ENCODE assay signal across 30 cellular contexts in the genomic region with DNA sequence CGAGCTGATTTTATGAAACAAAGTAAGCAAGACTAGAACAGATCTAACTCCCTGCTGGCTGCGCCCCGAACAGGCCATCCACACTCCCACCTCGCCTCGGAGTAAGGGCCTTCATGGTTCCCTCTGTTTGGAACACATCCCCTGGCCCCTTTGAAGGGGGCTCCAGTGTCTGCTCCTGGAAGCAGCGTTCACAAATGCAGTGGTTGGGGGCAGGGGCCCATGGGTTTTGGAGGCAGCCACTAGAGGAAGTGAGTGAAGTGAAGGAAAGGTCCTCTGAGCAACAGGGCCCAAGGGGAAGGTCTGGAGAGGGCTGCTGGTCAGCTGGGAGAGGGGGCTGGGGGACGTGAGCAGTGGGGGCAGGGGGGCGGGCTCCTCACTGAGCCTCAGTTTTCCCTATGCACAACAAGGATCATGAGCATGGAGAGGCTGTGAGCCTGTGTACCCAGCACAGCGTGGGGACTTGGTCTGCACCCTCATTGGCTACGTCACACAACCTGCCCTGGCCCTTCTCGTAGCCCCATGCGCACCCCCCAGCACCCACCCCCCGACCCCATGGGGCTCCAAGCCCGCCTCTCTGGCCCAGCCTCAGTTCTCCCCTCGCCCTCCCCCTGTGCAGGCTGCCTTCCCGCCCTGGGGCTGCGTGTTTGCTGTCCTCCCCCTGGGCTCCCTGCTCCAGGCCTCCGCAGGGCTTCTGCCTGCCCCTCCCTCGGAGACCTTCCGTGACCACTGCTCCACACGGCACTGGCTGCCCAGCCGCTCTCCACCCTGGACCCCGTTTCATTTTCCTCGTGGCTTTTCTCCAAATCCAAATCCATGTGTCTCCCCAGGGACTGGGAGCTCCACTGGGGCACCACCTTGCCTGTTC. TPM values are rescaled to one million over a fixed set of nuclear protein-coding genes. Genes with fewer than 3 reads are reported as not detected.
DNase-seq lines count a peak whose midpoint lies in the region; ATAC-seq and TF ChIP-seq lines count a peak whose summit lies in the region.
"Had no signal": no experiment of that assay in that cellular context is flagged by ENCODE, and none has a peak within 500 bp of the region (broad histone marks: within the 10 kb centered on the region; RNA-seq: fewer than 3 reads in every experiment).

No MANE protein-coding gene starts in this region.

- peaks cover 6% of the 10 kb centered on the region for H3K27me3 Mint-ChIP-seq in neural progenitor cell (ENCODE audit: insufficient read depth, low read depth)

- peaks cover 4% of the 10 kb centered on the region for H3K9me3 Mint-ChIP-seq in neural progenitor cell
- H3K9me3 Mint-ChIP-seq: activated CD4-positive, alpha-beta T cell treated with anti-CD3 and anti-CD28 coated beads, Interleukin-2, amount 10 ng/mL, durations not matched to agents 24 days and 14 days; natural killer cell treated with Interleukin-12 subunit alpha and Interleukin-12 subunit beta and Interleukin-15 and Interleukin-18, amount 100 ng/mL, for 72 hours had no signal

- TF ChIP-seq CTCF in cardiac muscle cell (IDR thresholded peaks at IDR 0.05; ENCODE audit: low read depth, low read length) (no peak), esophagus muscularis mucosa (IDR thresholded peaks at IDR 0.05) (no peak), neural progenitor cell (IDR thresholded peaks at IDR 0.05) (no peak), tibial nerve (IDR thresholded peaks at IDR 0.05) (no peak)

- peaks cover 16% of the 10 kb centered on the region for H3K4me1 Mint-ChIP-seq in neural progenitor cell
- H3K4me1 Mint-ChIP-seq: activated CD4-positive, alpha-beta T cell treated with anti-CD3 and anti-CD28 coated beads, Interleukin-2, amount 10 ng/mL, durations not matched to agents 24 days and 14 days; immature natural killer cell had no signal

- H3K4me2 ChIP-seq in neural progenitor cell: no peak overlapping the region
- H3K4me2 ChIP-seq: SK-N-SH had no signal

- peak overlapping the region; percentile 44 for H3K27ac ChIP-seq in cardiac muscle cell
- peak overlapping the region in 3 of 4 donors; percentile 10 to 58 (median 34) for H3K27ac ChIP-seq in esophagus muscularis mucosa (replicated peaks in 1 of 4)
- no peak overlapping the region for H3K27ac ChIP-seq in neural progenitor cell
- H3K27ac ChIP-seq in tibial nerve: peak overlapping the region; percentile 83 to 98 (median 93)
- H3K27ac ChIP-seq: 22Rv1, prostate gland, RWPE1 had no signal

- TF ChIP-seq POLR2A in esophagus muscularis mucosa (IDR thresholded peaks at IDR 0.05; ENCODE audit: low read depth): no peak
- TF ChIP-seq POLR2A in tibial nerve (IDR thresholded peaks at IDR 0.05): no peak

- H2AFZ ChIP-seq in neural progenitor cell (replicated peaks): peak overlapping the region; percentile 68

- H3K36me3 ChIP-seq in cardiac muscle cell (no peaks in the 10 kb centered on the region), esophagus muscularis mucosa (no peaks in the 10 kb centered on the region), neural progenitor cell (no peaks in the 10 kb centered on the region), tibial nerve (no peaks in the 10 kb centered on the region)
- H3K36me3 ChIP-seq: left ventricle myocardium inferior, prostate gland, stomach had no signal

- H3K4me1 ChIP-seq in cardiac muscle cell (ENCODE audit: low read depth) (peaks cover 45% of the 10 kb centered on the region), esophagus muscularis mucosa (peaks cover 6 to 33% (median 27%) of the 10 kb centered on the region in 4 donors), neural progenitor cell (peaks cover 16% of the 10 kb centered on the region), tibial nerve (peaks cover 0 to 71% (median 55%) of the 10 kb centered on the region in 4 donors)
- H3K4me1 ChIP-seq: prostate gland had no signal

- H3K9ac ChIP-seq in neural progenitor cell: no peak overlapping the region
- H3K9ac ChIP-seq: SK-N-SH had no signal

- TF ChIP-seq EP300 in esophagus muscularis mucosa (IDR thresholded peaks at IDR 0.05) (no peak), tibial nerve (IDR thresholded peaks at IDR 0.05) (no peak)

- no peaks in the 10 kb centered on the region for H3K79me2 ChIP-seq in neural progenitor cell (ENCODE audit: low read depth)

- intact Hi-C loops in Right ventricle myocardium superior (cut with DNase I): no loop called here
- intact Hi-C loops in esophagus muscularis mucosa (cut with DNase I): no loop called here

- no peak overlapping the region for H3K4me3 ChIP-seq in cardiac muscle cell
- peak overlapping the region in 2 of 4 donors; percentile 16 to 18 for H3K4me3 ChIP-seq in esophagus muscularis mucosa
- no peak overlapping the region for H3K4me3 ChIP-seq in neural progenitor cell
- H3K4me3 ChIP-seq in tibial nerve: peak overlapping the region in 3 of 4 donors; percentile 18 to 31 (median 29)
- H3K4me3 ChIP-seq: left ventricle myocardium inferior, prostate gland, stomach had no signal

- H3K36me3 Mint-ChIP-seq in neural progenitor cell: no peaks in the 10 kb centered on the region
- H3K36me3 Mint-ChIP-seq: activated naive CD8-positive, alpha-beta T cell; CD8-positive, alpha-beta T cell; immature natural killer cell; natural killer cell treated with Interleukin-12 subunit alpha and Interleukin-12 subunit beta and Interleukin-15 and Interleukin-18, amount 100 ng/mL, for 72 hours had no signal

- H3K27me3 ChIP-seq in cardiac muscle cell (no peaks in the 10 kb centered on the region), esophagus muscularis mucosa (peaks cover 0 to 39% (median 2%) of the 10 kb centered on the region in 4 donors), neural progenitor cell (no peaks in the 10 kb centered on the region), tibial nerve (no peaks in the 10 kb centered on the region)

- no peak for DNase-seq in cardiac muscle cell (ENCODE audit: low read depth in 1 of 2, low spot score in 1 of 2)
- DNase-seq in Right ventricle myocardium superior: no peak
- no peak for DNase-seq in esophagus muscularis mucosa (ENCODE audit: extremely low spot score)
- DNase-seq in neural progenitor cell (ENCODE audit: low spot score): no peak
- no peak for DNase-seq in tibial nerve (ENCODE audit: low spot score in 2 of 2)
- no peak for DNase-seq in activated gamma-delta T cell treated with Interleukin-2 at 50 U/mL for 16 hours
- no peak for DNase-seq in GOT3 (lab: John Stamatoyannopoulos, UW)
- DNase-seq: activated CD4-positive, alpha-beta T cell treated with anti-CD3 and anti-CD28 coated beads, Interleukin-2, amount 10 ng/mL, durations not matched to agents 24 days and 14 days; CD8-positive, alpha-beta T cell; DMS53; effector CD4-positive, alpha-beta T cell; foreskin fibroblast; HCEC 1CT; immature natural killer cell; left ventricle myocardium inferior; NCI-H1105; NCI-H2029 treated with DMSO at 0.1 percent for 48 hours; NCI-H226; NCI-H748 treated with DMSO at 0.1 percent for 48 hours; SK-N-SH; stomach; T-helper 2 cell had no signal

- H3F3A ChIP-seq in neural progenitor cell (ENCODE audit: low read depth): no peaks in the 10 kb centered on the region

- WGBS in esophagus muscularis mucosa: 60% methylated on average over 16 of the region's 24 CpGs
- WGBS in tibial nerve, 2 donors: 32 to 43% methylated on average over 21 to 22 of the region's 24 CpGs

- H3K9me3 ChIP-seq in cardiac muscle cell (ENCODE audit: low read depth) (no peaks in the 10 kb centered on the region), esophagus muscularis mucosa (peaks cover 0 to 5% (median 1%) of the 10 kb centered on the region in 4 donors), neural progenitor cell (ENCODE audit: low read depth) (no peaks in the 10 kb centered on the region), tibial nerve (no peaks in the 10 kb centered on the region)
- H3K9me3 ChIP-seq: prostate gland, SK-N-SH, stomach had no signal

- peak overlapping the region; percentile 60 for H3K27ac Mint-ChIP-seq in neural progenitor cell
- H3K27ac Mint-ChIP-seq: activated CD4-positive, alpha-beta T cell treated with anti-CD3 and anti-CD28 coated beads, Interleukin-2, amount 10 ng/mL, durations not matched to agents 24 days and 14 days; activated naive CD8-positive, alpha-beta T cell; CD8-positive, alpha-beta T cell; immature natural killer cell; natural killer cell treated with Interleukin-12 subunit alpha and Interleukin-12 subunit beta and Interleukin-15 and Interleukin-18, amount 100 ng/mL, for 72 hours had no signal

- ATAC-seq in Right ventricle myocardium superior (ENCODE audit: poor library complexity) (no peak), HG03175 (IDR thresholded peaks at IDR 0.05; ENCODE audit: unreplicated experiment) (no peak)
- ATAC-seq: CD8-positive, alpha-beta T cell; natural killer cell treated with Interleukin-12 subunit alpha and Interleukin-12 subunit beta and Interleukin-15 and Interleukin-18, amount 100 ng/mL, for 72 hours had no signal

- H4K20me1 ChIP-seq in neural progenitor cell (ENCODE audit: low read depth): no peaks in the 10 kb centered on the region

- no peak overlapping the region for H3K4me3 Mint-ChIP-seq in neural progenitor cell
- H3K4me3 Mint-ChIP-seq: activated CD4-positive, alpha-beta T cell treated with anti-CD3 and anti-CD28 coated beads, Interleukin-2, amount 10 ng/mL, durations not matched to agents 24 days and 14 days; activated naive CD8-positive, alpha-beta T cell; CD8-positive, alpha-beta T cell; immature natural killer cell; natural killer cell treated with Interleukin-12 subunit alpha and Interleukin-12 subunit beta and Interleukin-15 and Interleukin-18, amount 100 ng/mL, for 72 hours had no signal

RNA-seq across cellular contexts. Expression of a gene that starts 39.5 kb away (rescaled TPM):
- total RNA-seq in cardiac muscle cell (1.5 TPM in 2 replicates), Right ventricle myocardium superior (0.59 TPM), esophagus muscularis mucosa (1 to 10 TPM; 1.2 to 3.1 (median 2.5) TPM), neural progenitor cell (ENCODE audit: low replicate concordance) (0.26 and 1.7 TPM in 2 replicates), tibial nerve (10 to 100 TPM in 2 of 4 donors, 1 to 10 TPM in 2; 2.7 to 12.0 (median 10.4) TPM)
- polyA plus RNA-seq in cardiac muscle cell: 1.8 and 2.5 TPM in 2 replicates
- total RNA-seq: activated CD4-positive, alpha-beta T cell treated with anti-CD3 and anti-CD28 coated beads, Interleukin-2, amount 10 ng/mL, durations not matched to agents 24 days and 14 days; CD8-positive, alpha-beta T cell; epithelial cell of proximal tubule; natural killer cell treated with Interleukin-12 subunit alpha and Interleukin-12 subunit beta and Interleukin-15 and Interleukin-18, amount 100 ng/mL, for 72 hours; ureter had no signal
- polyA plus RNA-seq: immature natural killer cell, SK-N-SH had no signal

Comparison
In these comparisons a context has a peak if more than half of its experiments do, and no peak if none do; other contexts are left out.
1. H3K4me3 ChIP-seq: peak in tibial nerve (3 of 4); none in cardiac muscle cell (single experiment) and neural progenitor cell (single experiment).